1 cellular context compared by ENCODE assay signal in genomic region chr4:6643141-6643847, GRCh38.
TF ChIP-seq lines count a peak whose summit lies in the region.

No MANE protein-coding gene starts in this region.

TF ChIP-seq in H1, 55 proteins besides CTCF, POLR2A, EP300 and RAD21 (continued from another document):
- 0 out of 2 replicates have a peak, but pooled peaks have one; percentile 15 for TF ChIP-seq POLR2AphosphoS5 (IDR thresholded peaks at IDR 0.05; ENCODE audit: low read depth, low read length)
TF ChIP-seq in H1: peak in this region for 1.
